ENCODE assay signal across 27 cellular contexts in genomic region chr5:123721721-123722276, GRCh38.
DNase-seq lines count a peak whose midpoint lies in the region; ATAC-seq, FAIRE-seq and TF ChIP-seq lines count a peak whose summit lies in the region.
"Had no signal": no experiment of that assay in that cellular context is flagged by ENCODE, and none has a peak within 500 bp of the region (broad histone marks: within the 10 kb centered on the region; RNA-seq: fewer than 3 reads in every experiment).

No MANE protein-coding gene starts in this region.

- WGBS in H1 (ENCODE audit: extremely low coverage in 1 of 2, insufficient coverage in 1 of 2, insufficient read length in 1 of 2, insufficient replicate concordance in 2 of 2, low coverage in 1 of 2, low lambda C conversion rate in 2 of 2, missing lambda C conversion rate in 1 of 2), 2 experiments = 88% methylated on average over 4 of the region's 4 CpGs; no CpG with 5 or more reads in 1 of the 2 experiments
- no CpG with 5 or more reads among the region's 4 CpGs for WGBS in neuronal stem cell (ENCODE audit: extremely low coverage in 2 of 2, insufficient read length in 2 of 2, insufficient replicate concordance in 1 of 2), 2 donors

- no peak overlapping the region; the same call in 1 of the 2 replicates for H2BK5ac ChIP-seq in H1 (ENCODE audit: low read depth, low read length)
- H2BK5ac ChIP-seq in neuronal stem cell (ENCODE audit: low read length) = no peak overlapping the region

- no peak overlapping the region for H4K91ac ChIP-seq in H1 (replicated peaks; ENCODE audit: insufficient read length, low read length)
- H4K91ac ChIP-seq in neuronal stem cell (ENCODE audit: low read depth, low read length, poor library complexity) = no peak overlapping the region

- peaks cover 4% of the 10 kb centered on the region; the same call in 1 of the 2 replicates for H3K4me1 ChIP-seq in DOHH2 (ENCODE audit: control insufficient read depth, low read length)
- no peaks in the 10 kb centered on the region for H3K4me1 ChIP-seq in H1 (replicated peaks in 1 of 4; ENCODE audit: control insufficient read depth in 3 of 4, insufficient read depth in 4 of 4, low read length in 3 of 4)
- H3K4me1 ChIP-seq in neuronal stem cell (ENCODE audit: control insufficient read depth in 2 of 2, insufficient read depth in 1 of 2, low read depth in 1 of 2, low read length in 2 of 2) = peaks cover 0 to 2% of the 10 kb centered on the region in 2 donors
- H3K4me1 ChIP-seq: ascending aorta, left lung had no signal

- intact Hi-C loops in dorsolateral prefrontal cortex (cut with DNase I) = no loop called here

- TF ChIP-seq EP300 in H1 (IDR thresholded peaks at IDR 0.05; ENCODE audit: borderline replicate concordance in 1 of 2, low read depth in 2 of 2, low read length in 2 of 2) = no peak

- H3K9me3 ChIP-seq in DOHH2 (ENCODE audit: control insufficient read depth, insufficient read depth, low read length) = no peaks in the 10 kb centered on the region
- no peaks in the 10 kb centered on the region for H3K9me3 ChIP-seq in H1 (ENCODE audit: insufficient read depth in 2 of 2, low read depth in 1 of 2, low read length in 1 of 2)
- peaks cover 2 to 3% of the 10 kb centered on the region in 2 donors for H3K9me3 ChIP-seq in neuronal stem cell (replicated peaks in 1 of 2; ENCODE audit: control insufficient read depth in 2 of 2, insufficient read depth in 1 of 2, low read depth in 1 of 2, low read length in 2 of 2)
- H3K9me3 ChIP-seq: ascending aorta, ovary had no signal

- H4K20me1 ChIP-seq in DOHH2 (ENCODE audit: control insufficient read depth, insufficient read depth, low read depth, low read length) = no peaks in the 10 kb centered on the region
- no peaks in the 10 kb centered on the region for H4K20me1 ChIP-seq in H1 (replicated peaks in 1 of 2; ENCODE audit: control insufficient read depth in 1 of 2, insufficient read depth in 2 of 2, low read length in 2 of 2)

- FAIRE-seq in H1 (lab: Jason Lieb, UNC) = no peak
- FAIRE-seq: GM12892 had no signal

- TF ChIP-seq RAD21 in H1 (IDR thresholded peaks at IDR 0.05 in 1 of 2, conservative IDR thresholded peaks at IDR 0.05 in 1 of 2; ENCODE audit: low read depth in 2 of 2, low read length in 2 of 2) = no peak

- DNase-seq in RPMI7951 (ENCODE audit: low read depth) (peak; percentile 22), H1 (ENCODE audit: low read depth in 1 of 2, low spot score in 2 of 2) (no peak), neuronal stem cell (ENCODE audit: low spot score) (no peak), EL (no peak), NCI-H526 treated with DMSO at 0.1 percent for 48 hours (lab: John Stamatoyannopoulos, UW) (no peak), dorsolateral prefrontal cortex (no peak)
- DNase-seq: activated CD8-positive, alpha-beta memory T cell treated with anti-CD3 and anti-CD28 coated beads for 24 hours; activated effector memory CD4-positive, alpha-beta T cell treated with anti-CD3 and anti-CD28 coated beads, Interleukin-2, amount 50 U/mL, for 16 hours; activated naive CD8-positive, alpha-beta T cell treated with anti-CD3 and anti-CD28 coated beads for 36 hours; caudate nucleus; cortex of kidney; hippocampal formation; left lung; NCI-H1694; NCI-H510A; NK-92 treated with Interleukin-12 subunit alpha and Interleukin-12 subunit beta, amount 100 ng/mL, for 24 hours; ovary; right cardiac atrium; stimulated activated CD4-positive, alpha-beta T cell treated with anti-CD3 and anti-CD28 coated beads, Interleukin-12 subunit alpha, Interleukin-12 subunit beta, amount 100 ng/mL, for 4 hours; stimulated activated CD4-positive, alpha-beta T cell treated with anti-CD3 and anti-CD28 coated beads, Interleukin-4, amount 100 ng/mL, for 4 hours; stimulated activated naive CD4-positive, alpha-beta T cell; T1000 had no signal

- H3K27ac ChIP-seq in DOHH2 (ENCODE audit: low read depth, low read length) = no peak overlapping the region
- no peak overlapping the region for H3K27ac ChIP-seq in H1 (ENCODE audit: low read depth, low read length)
- H3K27ac ChIP-seq in neuronal stem cell (replicated peaks; ENCODE audit: low read length) = no peak overlapping the region
- no peak overlapping the region for H3K27ac ChIP-seq in dorsolateral prefrontal cortex
- H3K27ac ChIP-seq: ascending aorta, left lung, ovary had no signal

- H3K4me2 ChIP-seq in DOHH2 (ENCODE audit: low read length) = peak overlapping the region; percentile 17; the same call in 1 of the 2 replicates
- H3K4me2 ChIP-seq in H1 (ENCODE audit: insufficient read depth in 1 of 2, low read depth in 2 of 2, low read length in 2 of 2) = no peak overlapping the region
- no peak overlapping the region for H3K4me2 ChIP-seq in neuronal stem cell (ENCODE audit: insufficient read depth, low read length, poor library complexity, severe bottlenecking)

- H4K8ac ChIP-seq in H1 (ENCODE audit: extremely low read depth, insufficient read depth, low read length) = no peak overlapping the region
- no peak overlapping the region for H4K8ac ChIP-seq in neuronal stem cell (ENCODE audit: low read depth, low read length)

- H2BK20ac ChIP-seq in H1 (ENCODE audit: low read length) = no peak overlapping the region

- CTCF ChIA-PET in H1 (lab: Charles Lee; ENCODE audit: partially characterized antibody) = no interaction called here

- H3K9me2 ChIP-seq in DOHH2 (replicated peaks; ENCODE audit: control insufficient read depth, low read length) = no peaks in the 10 kb centered on the region

- H3K14ac ChIP-seq in H1 (ENCODE audit: insufficient read length) (no peak overlapping the region), neuronal stem cell (ENCODE audit: low read length) (no peak overlapping the region)

- H3K56ac ChIP-seq in H1 (replicated peaks; ENCODE audit: insufficient read length, low read depth, low read length) = no peak overlapping the region

- H3K4ac ChIP-seq in H1 (replicated peaks; ENCODE audit: insufficient read length, low read depth, low read length) = no peak overlapping the region
- no peak overlapping the region for H3K4ac ChIP-seq in neuronal stem cell (ENCODE audit: low read length)

- TF ChIP-seq POLR2A in H1 (IDR thresholded peaks at IDR 0.05; ENCODE audit: control extremely low read depth in 1 of 2, low read depth in 2 of 2, low read length in 2 of 2) = no peak

- TF ChIP-seq CTCF in DOHH2 (IDR thresholded peaks at IDR 0.05; ENCODE audit: low read depth, low read length, poor library complexity, severe bottlenecking) (no peak), H1 (IDR thresholded peaks at IDR 0.05; ENCODE audit: control extremely low read depth in 1 of 3, insufficient read depth in 1 of 3, low read depth in 1 of 3, low read length in 3 of 3) (no peak), dorsolateral prefrontal cortex (IDR thresholded peaks at IDR 0.05 in 54 of 56, conservative IDR thresholded peaks at IDR 0.05 in 2 of 56; ENCODE audit: low read depth in 1 of 56, partially characterized antibody in 56 of 56) (no peak)

- H3K27me3 ChIP-seq in DOHH2 (ENCODE audit: control insufficient read depth, low read length) (no peaks in the 10 kb centered on the region), H1 (replicated peaks in 1 of 4; ENCODE audit: control insufficient read depth in 3 of 4, extremely low read depth in 1 of 4, insufficient read depth in 3 of 4, low read length in 3 of 4) (no peaks in the 10 kb centered on the region), neuronal stem cell (ENCODE audit: control insufficient read depth in 3 of 3, insufficient read depth in 3 of 3, low read depth in 1 of 3, low read length in 3 of 3) (no peaks in the 10 kb centered on the region), dorsolateral prefrontal cortex (no peaks in the 10 kb centered on the region)
- H3K27me3 ChIP-seq: ascending aorta, left lung, ovary had no signal

- H2BK12ac ChIP-seq in H1 (ENCODE audit: low read depth, low read length) (no peak overlapping the region), neuronal stem cell (ENCODE audit: low read length) (no peak overlapping the region)

- no peak overlapping the region for H2AK5ac ChIP-seq in H1 (ENCODE audit: low read depth, low read length)
- no peak overlapping the region for H2AK5ac ChIP-seq in neuronal stem cell (ENCODE audit: low read depth, low read length)

- H2BK15ac ChIP-seq in H1 (ENCODE audit: low read length) (no peak overlapping the region), neuronal stem cell (ENCODE audit: low read length) (no peak overlapping the region)

- peak overlapping the region; percentile 7; the same call in 1 of the 2 replicates for H2AFZ ChIP-seq in H1 (ENCODE audit: low read length)
- peak overlapping the region; percentile 25 for H2AFZ ChIP-seq in neuronal stem cell (ENCODE audit: low read length)

- no peaks in the 10 kb centered on the region for H3K79me1 ChIP-seq in H1 (ENCODE audit: low read depth, low read length)
- no peaks in the 10 kb centered on the region for H3K79me1 ChIP-seq in neuronal stem cell (ENCODE audit: low read depth, low read length)

- no peaks in the 10 kb centered on the region for H3K23me2 ChIP-seq in H1 (ENCODE audit: low read depth, low read length)

- H3K36me3 ChIP-seq in DOHH2 (ENCODE audit: control insufficient read depth, low read length) = no peaks in the 10 kb centered on the region
- H3K36me3 ChIP-seq in H1 (ENCODE audit: control insufficient read depth in 2 of 4, insufficient read depth in 4 of 4, low read length in 3 of 4) = no peaks in the 10 kb centered on the region
- no peaks in the 10 kb centered on the region for H3K36me3 ChIP-seq in neuronal stem cell (replicated peaks in 1 of 2; ENCODE audit: control insufficient read depth in 2 of 2, insufficient read depth in 2 of 2, low read length in 2 of 2)
- H3K36me3 ChIP-seq: ascending aorta, left lung, ovary had no signal

- H3K79me2 ChIP-seq in DOHH2 (ENCODE audit: control insufficient read depth, low read length) (no peaks in the 10 kb centered on the region), H1 (ENCODE audit: control insufficient read depth in 1 of 2, insufficient read depth in 2 of 2, low read length in 2 of 2) (no peaks in the 10 kb centered on the region)

- no peaks in the 10 kb centered on the region for H3F3A ChIP-seq in DOHH2 (ENCODE audit: control insufficient read depth, insufficient read depth)

- POLR2A ChIA-PET in H1 (lab: Charles Lee; ENCODE audit: partially characterized antibody) = no interaction called here

- H2BK120ac ChIP-seq in H1 (replicated peaks; ENCODE audit: low read depth, low read length) = no peak overlapping the region
- H2BK120ac ChIP-seq in neuronal stem cell (ENCODE audit: low read depth, low read length) = no peak overlapping the region

- H4K5ac ChIP-seq in H1 (ENCODE audit: insufficient read length, low read depth, low read length) = no peak overlapping the region

- H3K18ac ChIP-seq in H1 (ENCODE audit: extremely low read depth, low read length) = no peak overlapping the region
- no peak overlapping the region for H3K18ac ChIP-seq in neuronal stem cell (ENCODE audit: low read length)

- no peak overlapping the region for H3K23ac ChIP-seq in H1 (ENCODE audit: insufficient read length)
- H3K23ac ChIP-seq in neuronal stem cell (ENCODE audit: low read depth, low read length, poor library complexity) = no peak overlapping the region

- no peak overlapping the region for H3K4me3 ChIP-seq in DOHH2 (ENCODE audit: low read length)
- H3K4me3 ChIP-seq in H1 (ENCODE audit: extremely low read depth in 1 of 4, insufficient read depth in 2 of 4, low read depth in 3 of 4, low read length in 4 of 4) = no peak overlapping the region
- no peak overlapping the region for H3K4me3 ChIP-seq in neuronal stem cell (ENCODE audit: low read length in 2 of 2)
- H3K4me3 ChIP-seq in dorsolateral prefrontal cortex = no peak overlapping the region
- H3K4me3 ChIP-seq: ascending aorta, left lung, ovary had no signal

- H3K9ac ChIP-seq in H1 (replicated peaks in 1 of 4; ENCODE audit: extremely low read depth in 1 of 4, low read depth in 3 of 4, low read length in 3 of 4) (no peak overlapping the region), neuronal stem cell (ENCODE audit: low read depth, low read length, poor library complexity) (no peak overlapping the region)

- no peak for ATAC-seq in GM21786 (IDR thresholded peaks at IDR 0.05; ENCODE audit: unreplicated experiment)
- ATAC-seq: esophagus mucosa, left lung, right cardiac atrium had no signal
